17 cellular contexts compared by ENCODE assay signal in the genomic region with DNA sequence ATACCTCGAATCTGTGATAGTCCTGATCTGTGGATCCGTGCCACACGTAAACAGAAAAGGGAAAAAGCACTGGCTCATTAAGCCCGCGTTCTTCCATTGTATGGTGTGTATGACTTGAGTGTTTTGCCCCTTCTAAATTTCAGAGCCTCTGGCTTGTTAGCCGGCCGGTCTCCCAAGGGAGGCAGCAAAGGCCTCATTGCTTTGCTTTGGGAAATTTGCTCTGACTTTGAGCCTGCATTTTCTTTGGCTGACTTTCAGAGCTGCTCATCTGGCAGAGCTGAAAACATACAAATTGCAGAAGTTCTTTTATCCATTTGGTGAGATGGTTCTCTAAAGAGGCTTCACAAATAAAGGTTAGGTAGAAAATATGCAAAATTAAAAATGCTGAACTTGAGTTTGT.
A peak's percentile ranks its signal among the peaks of the same experiment; 100 is the strongest.
DNase-seq lines count a peak whose midpoint lies in the region; ATAC-seq, FAIRE-seq and TF ChIP-seq lines count a peak whose summit lies in the region.
"Had no signal": no experiment of that assay in that cellular context is flagged by ENCODE, and none has a peak within 500 bp of the region (broad histone marks: within the 10 kb centered on the region; RNA-seq: fewer than 3 reads in every experiment).

No MANE protein-coding gene starts in this region.

- no peak overlapping the region for H3K9ac ChIP-seq in HepG2 (ENCODE audit: insufficient read depth, low read depth, low read length)

- ATAC-seq in HepG2, result no peak
- no peak for ATAC-seq in right lobe of liver
- no peak for ATAC-seq in GM21390 (IDR thresholded peaks at IDR 0.05; ENCODE audit: unreplicated experiment)
- ATAC-seq: pancreas had no signal

- peaks cover 53% of the 10 kb centered on the region for H4K20me1 ChIP-seq in HepG2 (ENCODE audit: insufficient read depth, low read length)

- H3K27ac ChIP-seq in HepG2 (ENCODE audit: extremely low read length, insufficient read depth, low read length) (no peak overlapping the region), right lobe of liver (no peak overlapping the region), uterus (no peak overlapping the region)
- H3K27ac ChIP-seq: esophagus squamous epithelium, pancreas had no signal

- peaks cover 24% of the 10 kb centered on the region for H3K4me1 ChIP-seq in HepG2 (ENCODE audit: insufficient read depth, low read length)
- H3K4me1 ChIP-seq in right lobe of liver, result no peaks in the 10 kb centered on the region
- H3K4me1 ChIP-seq in uterus, result no peaks in the 10 kb centered on the region

- in situ Hi-C loops in HepG2 (cut with HindIII; ENCODE audit: extremely low pct_ligation_motif_present, low pct_unique_long_range_greater_than_20kb), result no loop called here

- no peak overlapping the region for H3K4me2 ChIP-seq in HepG2 (ENCODE audit: low read depth, low read length)

- TF ChIP-seq RAD21 in HepG2 (CRISPR knock-in tag; IDR thresholded peaks at IDR 0.05), result no peak

- H3K27me3 ChIP-seq in HepG2 (ENCODE audit: control insufficient read depth in 1 of 2, insufficient read depth in 2 of 2, low read length in 2 of 2) (no peaks in the 10 kb centered on the region), right lobe of liver (no peaks in the 10 kb centered on the region), uterus (no peaks in the 10 kb centered on the region)
- H3K27me3 ChIP-seq: esophagus squamous epithelium, pancreas had no signal

- no peak for FAIRE-seq in HepG2 (lab: Jason Lieb, UNC)
- FAIRE-seq: pancreas had no signal

- TF ChIP-seq EP300 in HepG2 (IDR thresholded peaks at IDR 0.05; ENCODE audit: low read depth in 2 of 2, low read length in 2 of 2) (no peak), HepG2 (CRISPR knock-in tag; IDR thresholded peaks at IDR 0.05; ENCODE audit: borderline replicate concordance) (no peak)

- intact Hi-C loops in HepG2 (cut with micrococcal nuclease; ENCODE audit: unreplicated experiment), result no loop called here
- intact Hi-C loops in right lobe of liver (cut with DNase I), result no loop called here
- intact Hi-C loops in uterus (cut with DNase I; ENCODE audit: low total_unique reads), result no loop called here
- intact Hi-C loops in posterior vena cava (cut with DNase I), result no loop called here

- TSS peak; percentile 13 for BruUV-seq in HepG2 (replicated peaks; lab: Mats Ljungman, UMichigan)

- CTCF ChIA-PET in HepG2 (lab: Yijun Ruan, JAX; ENCODE audit: low intra/inter-chr PET ratio, low total read pairs), result no interaction called here

- H3K4me3 ChIP-seq in HepG2 (replicated peaks in 1 of 3; ENCODE audit: insufficient read depth in 1 of 3, low read depth in 2 of 3, low read length in 3 of 3), result no peak overlapping the region
- H3K4me3 ChIP-seq in right lobe of liver, result no peak overlapping the region
- no peak overlapping the region for H3K4me3 ChIP-seq in uterus
- H3K4me3 ChIP-seq: esophagus squamous epithelium, pancreas had no signal

- TF ChIP-seq CTCF in HepG2 (CRISPR knock-in tag; IDR thresholded peaks at IDR 0.05) (no peak), right lobe of liver (IDR thresholded peaks at IDR 0.05) (no peak), uterus (IDR thresholded peaks at IDR 0.05) (no peak)

- H3K36me3 ChIP-seq in HepG2 (replicated peaks in 1 of 2; ENCODE audit: control insufficient read depth in 1 of 2, insufficient read depth in 2 of 2, low read length in 2 of 2), result peaks cover 4 to 20% of the 10 kb centered on the region in 2 experiments; a peak in 4 of 5 replicates
- H3K36me3 ChIP-seq in right lobe of liver, result no peaks in the 10 kb centered on the region
- H3K36me3 ChIP-seq in uterus, result no peaks in the 10 kb centered on the region
- H3K36me3 ChIP-seq: pancreas had no signal

- DNase-seq in HepG2 (ENCODE audit: low spot score), result no peak
- no peak for DNase-seq in right lobe of liver
- peak; percentile 88 for DNase-seq in fibroblast of peridontal ligament (ENCODE audit: extremely low read depth)
- peak; percentile 4 for DNase-seq in midbrain (lab: John Stamatoyannopoulos, UW)
- DNase-seq in uterus, result peak; percentile 29 to 42
- no peak for DNase-seq in posterior vena cava (ENCODE audit: low spot score)
- DNase-seq in foreskin melanocyte, result no peak
- DNase-seq: ACHN; activated CD8-positive, alpha-beta memory T cell treated with anti-CD3 and anti-CD28 coated beads for 24 hours; COR-L47; dermis blood vessel endothelial cell; esophagus squamous epithelium; GF-D8; NCI-H510A treated with DMSO at 0.1 percent for 48 hours; pancreas; stimulated activated CD4-positive, alpha-beta T cell treated with anti-CD3 and anti-CD28 coated beads, Interleukin-1b, Interleukin-23, amount 100 ng/mL, for 48 hours had no signal

- no peaks in the 10 kb centered on the region for H3K9me3 ChIP-seq in HepG2 (ENCODE audit: low read length)
- no peaks in the 10 kb centered on the region for H3K9me3 ChIP-seq in right lobe of liver
- H3K9me3 ChIP-seq in uterus, result no peaks in the 10 kb centered on the region
- H3K9me3 ChIP-seq: esophagus squamous epithelium, pancreas had no signal

- no peak overlapping the region for H2AFZ ChIP-seq in HepG2 (ENCODE audit: low read length)

- peaks cover 80% of the 10 kb centered on the region for H3K79me2 ChIP-seq in HepG2 (ENCODE audit: insufficient read depth, low read length)

- POLR2A ChIA-PET in HepG2 (lab: Yijun Ruan, JAX), result no interaction called here

- TF ChIP-seq POLR2A in HepG2 (IDR thresholded peaks at IDR 0.05; ENCODE audit: insufficient read depth in 1 of 2, low read depth in 2 of 2, low read length in 2 of 2), result no peak
- no peak for TF ChIP-seq POLR2A in right lobe of liver (IDR thresholded peaks at IDR 0.05)
- TF ChIP-seq POLR2A in uterus (IDR thresholded peaks at IDR 0.05), result no peak

- WGBS in HepG2 (ENCODE audit: low lambda C conversion rate), result 93% methylated on average over 7 of the region's 7 CpGs
- 67% methylated on average over 5 of the region's 7 CpGs for WGBS in right lobe of liver (ENCODE audit: insufficient coverage, low coverage, low lambda C conversion rate, missing lambda C conversion rate)

TF ChIP-seq in HepG2, 621 proteins besides CTCF, POLR2A, EP300 and RAD21:
- TF ChIP-seq RBM22 (optimal IDR thresholded peaks at IDR 0.05; ENCODE audit: low read length) (peak; percentile 47), ZNF225 (CRISPR knock-in tag; IDR thresholded peaks at IDR 0.05) (no peak)

Comparison
In these comparisons a context has a peak if more than half of its experiments do, and no peak if none do; other contexts are left out.
1. DNase-seq: peak in fibroblast of peridontal ligament (single experiment), midbrain (single experiment) and uterus (2 of 2); none in HepG2 (single experiment), right lobe of liver (0 of 3), posterior vena cava (single experiment) and foreskin melanocyte (single experiment).